In genomic region chr3:149585401-149585726, GRCh38 we compare ENCODE assay signal across 11 cellular contexts.
DNase-seq lines count a peak whose midpoint lies in the region; ATAC-seq and TF ChIP-seq lines count a peak whose summit lies in the region.
"Had no signal": no experiment of that assay in that cellular context is flagged by ENCODE, and none has a peak within 500 bp of the region (broad histone marks: within the 10 kb centered on the region; RNA-seq: fewer than 3 reads in every experiment).

No MANE protein-coding gene starts in this region.

- 74% methylated on average over 2 of the region's 2 CpGs for WGBS in prostate gland

- H3K4me1 ChIP-seq in HAP-1 = peaks cover 50% of the 10 kb centered on the region
- peaks cover 7% of the 10 kb centered on the region for H3K4me1 ChIP-seq in prostate gland (replicated peaks)

- intact Hi-C loops in prostate gland (cut with DNase I) = no loop called here

- peak; percentile 88 for ATAC-seq in GM18907 (IDR thresholded peaks at IDR 0.05; ENCODE audit: unreplicated experiment)
- ATAC-seq in GM21737 (IDR thresholded peaks at IDR 0.05; ENCODE audit: unreplicated experiment) = peak; percentile 88
- peak; percentile 95 for ATAC-seq in HG03280 (IDR thresholded peaks at IDR 0.05; ENCODE audit: unreplicated experiment)

- no peak for TF ChIP-seq POLR2A in prostate gland (IDR thresholded peaks at IDR 0.05)

- H3K27me3 ChIP-seq in HAP-1 (ENCODE audit: low read depth) (no peaks in the 10 kb centered on the region), prostate gland (replicated peaks; ENCODE audit: insufficient read depth) (no peaks in the 10 kb centered on the region)
- H3K27me3 ChIP-seq: suprapubic skin had no signal

- peak; percentile 68 for DNase-seq in iris pigment epithelial cell (ENCODE audit: low read depth)
- DNase-seq in epidermal melanocyte (ENCODE audit: insufficient read length, low spot score) = no peak
- no peak for DNase-seq in HAP-1 (ENCODE audit: low spot score in 2 of 2)
- no peak for DNase-seq in anterior cingulate cortex (lab: John Stamatoyannopoulos, UW)
- no peak for DNase-seq in prostate gland (ENCODE audit: low spot score)
- DNase-seq: NCI-H524; stimulated activated CD4-positive, alpha-beta T cell treated with anti-CD3 and anti-CD28 coated beads, Interleukin-15, amount 100 ng/mL, for 24 hours had no signal

- H3K4me3 ChIP-seq in HAP-1 (no peak overlapping the region), prostate gland (no peak overlapping the region)
- H3K4me3 ChIP-seq: suprapubic skin had no signal

- in situ Hi-C loops in HAP-1 (cut with MboI; ENCODE audit: low sequenced_read_pairs) = no loop called here

- H3K36me3 ChIP-seq in HAP-1 (replicated peaks) = no peaks in the 10 kb centered on the region
- no peaks in the 10 kb centered on the region for H3K36me3 ChIP-seq in prostate gland
- H3K36me3 ChIP-seq: suprapubic skin had no signal

- TF ChIP-seq CTCF in prostate gland (IDR thresholded peaks at IDR 0.05) = no peak

- H3K27ac ChIP-seq in prostate gland = no peak overlapping the region
- H3K27ac ChIP-seq: suprapubic skin had no signal

- H3K9me3 ChIP-seq in HAP-1 (no peaks in the 10 kb centered on the region), prostate gland (no peaks in the 10 kb centered on the region)
- H3K9me3 ChIP-seq: suprapubic skin had no signal
